ENCODE assay signal across 8 cellular contexts in genomic region chr6:56843476-56844349, GRCh38.
DNase-seq lines count a peak whose midpoint lies in the region; ATAC-seq lines count a peak whose summit lies in the region.

No MANE protein-coding gene starts in this region.

- H3K4me3 ChIP-seq in esophagus (ENCODE audit: low read depth in 1 of 2, low read length in 2 of 2) (peak overlapping the region; percentile 50 to 58), mucosa of stomach (ENCODE audit: low read length) (peak overlapping the region; percentile 42)

- H3K36me3 ChIP-seq in esophagus (ENCODE audit: control insufficient read depth in 2 of 2, insufficient read depth in 2 of 2, low read length in 1 of 2) (no peaks in the 10 kb centered on the region), mucosa of stomach (ENCODE audit: control insufficient read depth, insufficient read depth, low read length) (no peaks in the 10 kb centered on the region)

- peak overlapping the region; percentile 61 for H3K9ac ChIP-seq in mucosa of stomach (ENCODE audit: low read length)

- peak; percentile 84 for ATAC-seq in GM19351 (IDR thresholded peaks at IDR 0.05; ENCODE audit: unreplicated experiment)
- peak; percentile 77 for ATAC-seq in HG03457 (IDR thresholded peaks at IDR 0.05; ENCODE audit: unreplicated experiment)
- peak; percentile 96 for ATAC-seq in stimulated activated naive CD8-positive, alpha-beta T cell treated with anti-CD3 and anti-CD28 coated beads, Interleukin-15, Interleukin-2, amounts not matched to agents 100 U/mL and 50 U/mL, for 24 hours

- H3K9me3 ChIP-seq in esophagus (ENCODE audit: control insufficient read depth in 2 of 2, insufficient read depth in 1 of 2, low read depth in 1 of 2, low read length in 1 of 2) (no peaks in the 10 kb centered on the region), mucosa of stomach (ENCODE audit: control insufficient read depth, low read length) (no peaks in the 10 kb centered on the region)

- H3K27ac ChIP-seq in esophagus (ENCODE audit: low read depth in 2 of 2, low read length in 1 of 2), result peak overlapping the region; percentile 65

- H3K27me3 ChIP-seq in esophagus (ENCODE audit: control insufficient read depth in 1 of 2, insufficient read depth in 2 of 2, low read length in 2 of 2), result no peaks in the 10 kb centered on the region
- H3K27me3 ChIP-seq in mucosa of stomach (ENCODE audit: control insufficient read depth, insufficient read depth, low read length), result peaks cover 35% of the 10 kb centered on the region

- 1% methylated on average over 23 to 87 of the region's 87 CpGs for WGBS in esophagus, 2 donors

- H3K4me1 ChIP-seq in esophagus (ENCODE audit: control insufficient read depth in 2 of 2, insufficient read depth in 2 of 2, low read length in 1 of 2) (peaks cover 0 to 5% of the 10 kb centered on the region in 2 donors), mucosa of stomach (ENCODE audit: control insufficient read depth, insufficient read depth, low read length) (peaks cover 14% of the 10 kb centered on the region)

- DNase-seq in CMK (ENCODE audit: low read depth) (peak; percentile 54), NCI-H82 treated with DMSO at 0.1 percent for 48 hours (lab: John Stamatoyannopoulos, UW; ENCODE audit: unreplicated experiment) (peak; percentile 86)
- DNase-seq in activated CD8-positive, alpha-beta memory T cell treated with anti-CD3 and anti-CD28 coated beads, Interleukin-2, amount 50 U/mL, for 48 hours, result peak; percentile 81
- peak; percentile 64 for DNase-seq in stimulated activated naive CD8-positive, alpha-beta T cell treated with anti-CD3 and anti-CD28 coated beads, Interleukin-15, Interleukin-2, amounts not matched to agents 100 U/mL and 50 U/mL, for 24 hours

Comparison
In these comparisons a context has a peak if more than half of its experiments do, and no peak if none do; other contexts are left out.
1. Peak in every context shown above with its lines: DNase-seq, ATAC-seq, H3K4me3 ChIP-seq and H3K27ac ChIP-seq.